ENCODE assay signal across 2 cellular contexts in genomic region chr14:77011226-77011762, GRCh38.
TF ChIP-seq lines count a peak whose summit lies in the region.

No MANE protein-coding gene starts in this region.

TF ChIP-seq in SK-N-SH, 30 proteins besides CTCF, POLR2A, EP300 and RAD21 (continued from another document):
- TF ChIP-seq TAF1 (IDR thresholded peaks at IDR 0.05; ENCODE audit: borderline replicate concordance, low read depth, low read length) (no peak), REST (IDR thresholded peaks at IDR 0.05; ENCODE audit: low read depth, low read length) (no peak), USF1 (IDR thresholded peaks at IDR 0.05; ENCODE audit: borderline replicate concordance, low read depth) (no peak), CHD2 (IDR thresholded peaks at IDR 0.05; ENCODE audit: low read length, partially characterized antibody) (no peak), GABPA (IDR thresholded peaks at IDR 0.05; ENCODE audit: low read depth) (no peak), MEF2A (IDR thresholded peaks at IDR 0.05; ENCODE audit: borderline replicate concordance, low read depth) (no peak), MAX (IDR thresholded peaks at IDR 0.05; ENCODE audit: low read depth) (no peak), GATA2 (CRISPR knock-in tag; IDR thresholded peaks at IDR 0.05) (no peak), YY1 (IDR thresholded peaks at IDR 0.05; ENCODE audit: low read depth) (no peak), MXI1 (IDR thresholded peaks at IDR 0.05; ENCODE audit: low read depth, low read length) (no peak), FOXM1 (IDR thresholded peaks at IDR 0.05; ENCODE audit: low read depth) (no peak)

TF ChIP-seq in SK-N-SH treated with all-trans-retinoic acid at 6 μM for 48 hours, 23 proteins besides CTCF, POLR2A, EP300 and RAD21 (continued from another document):
- TF ChIP-seq PATZ1 (CRISPR knock-in tag; IDR thresholded peaks at IDR 0.05; ENCODE audit: borderline replicate concordance) (no peak), ESRRG (CRISPR knock-in tag; IDR thresholded peaks at IDR 0.05) (no peak), POU6F1 (CRISPR knock-in tag; IDR thresholded peaks at IDR 0.05; ENCODE audit: borderline replicate concordance, low read depth) (no peak)
